Comparison of ENCODE assay signal across 20 cellular contexts in genomic region chr21:27380303-27380702, GRCh38.
DNase-seq lines count a peak whose midpoint lies in the region; ATAC-seq, FAIRE-seq and TF ChIP-seq lines count a peak whose summit lies in the region.
"Had no signal": no experiment of that assay in that cellular context is flagged by ENCODE, and none has a peak within 500 bp of the region (broad histone marks: within the 10 kb centered on the region; RNA-seq: fewer than 3 reads in every experiment).

No MANE protein-coding gene starts in this region.

- no peak overlapping the region for H3K27ac ChIP-seq in right cardiac atrium (ENCODE audit: low read length)
- no peak overlapping the region for H3K27ac ChIP-seq in neural progenitor cell
- H3K27ac ChIP-seq in small intestine (ENCODE audit: low read depth in 1 of 2, low read length in 1 of 2): no peak overlapping the region
- H3K27ac ChIP-seq: HL-60 had no signal

- no peaks in the 10 kb centered on the region for H3K9me3 Mint-ChIP-seq in neural progenitor cell
- H3K9me3 Mint-ChIP-seq: H9 had no signal

- no peaks in the 10 kb centered on the region for H3K36me3 Mint-ChIP-seq in neural progenitor cell

- no peaks in the 10 kb centered on the region for H3K4me1 ChIP-seq in right cardiac atrium (ENCODE audit: control insufficient read depth, insufficient read depth, low read length)
- H3K4me1 ChIP-seq in neural progenitor cell: no peaks in the 10 kb centered on the region
- no peaks in the 10 kb centered on the region for H3K4me1 ChIP-seq in HAP-1
- H3K4me1 ChIP-seq in small intestine (ENCODE audit: control insufficient read depth in 2 of 2, insufficient read depth in 1 of 2, low read depth in 1 of 2, low read length in 1 of 2): no peaks in the 10 kb centered on the region

- ATAC-seq in left ventricle myocardium superior (peak; percentile 57), right cardiac atrium (no peak), HG02973 (IDR thresholded peaks at IDR 0.05; ENCODE audit: unreplicated experiment) (no peak)

- H3K4me2 ChIP-seq in neural progenitor cell: no peak overlapping the region

- in situ Hi-C loops in HAP-1 (cut with MboI; ENCODE audit: low sequenced_read_pairs): loop anchor here (25.0 kb wide), 1 partner anchor 93 kb away; no protein-coding TSS in a partner anchor

- H3K4me3 Mint-ChIP-seq in neural progenitor cell: no peak overlapping the region
- H3K4me3 Mint-ChIP-seq: H9 had no signal

- H3K4me3 ChIP-seq in right cardiac atrium (ENCODE audit: low read length) (no peak overlapping the region), fibroblast of mammary gland (ENCODE audit: control insufficient read depth, low read depth, low read length) (no peak overlapping the region), neural progenitor cell (no peak overlapping the region), HAP-1 (no peak overlapping the region), small intestine (ENCODE audit: low read depth in 1 of 2, low read length in 2 of 2) (no peak overlapping the region)

- no peaks in the 10 kb centered on the region for H3K79me2 ChIP-seq in neural progenitor cell (ENCODE audit: low read depth)

- H3K27ac Mint-ChIP-seq in neural progenitor cell: no peak overlapping the region
- H3K27ac Mint-ChIP-seq: H9 had no signal

- WGBS in right cardiac atrium: 48% methylated on average over 2 of the region's 2 CpGs
- WGBS in small intestine, 3 donors: 70 to 83% (median 73%) methylated on average over 2 of the region's 2 CpGs

- H3K27me3 Mint-ChIP-seq in neural progenitor cell (ENCODE audit: insufficient read depth, low read depth): no peaks in the 10 kb centered on the region

- H3K36me3 ChIP-seq in neural progenitor cell (no peaks in the 10 kb centered on the region), HAP-1 (replicated peaks) (no peaks in the 10 kb centered on the region), small intestine (ENCODE audit: control insufficient read depth in 2 of 2, insufficient read depth in 2 of 2, low read length in 2 of 2) (no peaks in the 10 kb centered on the region)

- no peak for DNase-seq in left ventricle myocardium superior
- DNase-seq in right cardiac atrium: no peak
- peak; percentile 54 for DNase-seq in fibroblast of mammary gland (ENCODE audit: low read depth)
- no peak for DNase-seq in neural progenitor cell (ENCODE audit: low spot score)
- DNase-seq in KG1 (lab: John Stamatoyannopoulos, UW): no peak
- DNase-seq in HAP-1 (ENCODE audit: low spot score in 2 of 2): no peak
- DNase-seq in small intestine: no peak
- DNase-seq: AML-193; COR-L47; EL; H9; MV-4-11; NCI-H1417; NCI-H187 treated with DMSO at 0.1 percent for 48 hours; NCI-H526 treated with DMSO at 0.1 percent for 48 hours; NK-92 treated with Interleukin-12 subunit alpha and Interleukin-12 subunit beta, amount 100 ng/mL, for 24 hours; OCI-M1 had no signal

- H3K9me3 ChIP-seq in right cardiac atrium (ENCODE audit: control insufficient read depth, low read length): no peaks in the 10 kb centered on the region
- H3K9me3 ChIP-seq in neural progenitor cell (ENCODE audit: low read depth): no peaks in the 10 kb centered on the region
- H3K9me3 ChIP-seq in HAP-1: no peaks in the 10 kb centered on the region
- no peaks in the 10 kb centered on the region for H3K9me3 ChIP-seq in small intestine (ENCODE audit: control insufficient read depth, low read depth)

- peak overlapping the region; percentile 45 for H2AFZ ChIP-seq in neural progenitor cell (replicated peaks)

- no peaks in the 10 kb centered on the region for H3F3A ChIP-seq in neural progenitor cell (ENCODE audit: low read depth)

- TF ChIP-seq CTCF in fibroblast of mammary gland (conservative IDR thresholded peaks at IDR 0.05; ENCODE audit: control insufficient read depth, insufficient read depth, low read depth, low read length) (no peak), neural progenitor cell (IDR thresholded peaks at IDR 0.05) (no peak)

- H4K20me1 ChIP-seq in neural progenitor cell (ENCODE audit: low read depth): no peaks in the 10 kb centered on the region

- intact Hi-C loops in left ventricle myocardium superior (cut with micrococcal nuclease): no loop called here
- intact Hi-C loops in right cardiac atrium (cut with DNase I): no loop called here

- no peak for FAIRE-seq in small intestine (lab: Jason Lieb, UNC)
- FAIRE-seq: HTR-8/SVneo had no signal

- no peaks in the 10 kb centered on the region for H3K27me3 ChIP-seq in right cardiac atrium (ENCODE audit: control insufficient read depth, insufficient read depth)
- H3K27me3 ChIP-seq in neural progenitor cell: no peaks in the 10 kb centered on the region
- no peaks in the 10 kb centered on the region for H3K27me3 ChIP-seq in HAP-1 (ENCODE audit: low read depth)
- H3K27me3 ChIP-seq in small intestine (ENCODE audit: control insufficient read depth in 2 of 2, insufficient read depth in 2 of 2, low read length in 2 of 2): no peaks in the 10 kb centered on the region

- H3K9ac ChIP-seq in neural progenitor cell: no peak overlapping the region

- no peaks in the 10 kb centered on the region for H3K4me1 Mint-ChIP-seq in neural progenitor cell
